11 cellular contexts compared by ENCODE assay signal in the genomic region with DNA sequence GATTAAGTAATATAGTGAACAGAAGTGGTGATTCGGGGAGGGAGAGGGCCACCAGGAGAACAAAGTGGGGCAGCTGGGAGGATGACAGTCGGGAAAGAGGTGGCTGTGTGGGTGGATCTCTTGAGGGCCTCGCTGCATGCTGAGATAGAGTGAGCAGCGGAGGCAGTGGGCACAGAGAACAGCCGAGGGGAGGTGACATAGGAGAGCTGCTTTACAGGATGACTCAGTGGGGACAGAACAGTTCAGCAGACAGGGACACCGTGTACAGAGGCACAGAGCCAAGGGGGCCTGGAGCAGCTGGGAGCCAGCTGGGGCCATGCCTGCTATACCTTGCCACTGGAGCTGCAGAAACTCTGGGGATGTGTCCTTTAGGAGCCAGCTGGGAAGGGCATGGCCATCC.
DNase-seq lines count a peak whose midpoint lies in the region; ATAC-seq, FAIRE-seq and TF ChIP-seq lines count a peak whose summit lies in the region.
"Had no signal": no experiment of that assay in that cellular context is flagged by ENCODE, and none has a peak within 500 bp of the region (broad histone marks: within the 10 kb centered on the region; RNA-seq: fewer than 3 reads in every experiment).

No MANE protein-coding gene starts in this region.

- H3K9me3 ChIP-seq in astrocyte (ENCODE audit: insufficient read depth, low read depth, low read length) (no peaks in the 10 kb centered on the region), upper lobe of right lung (no peaks in the 10 kb centered on the region)
- H3K9me3 ChIP-seq: ascending aorta had no signal

- no peak for ATAC-seq in activated CD8-positive, alpha-beta memory T cell treated with anti-CD3 and anti-CD28 coated beads, Interleukin-2, amount 10 ng/mL, durations not matched to agents 7 days and 5 days
- ATAC-seq in upper lobe of right lung = peak; percentile 70
- ATAC-seq: natural killer cell had no signal

- H3K4me3 ChIP-seq in astrocyte (ENCODE audit: insufficient read depth, low read depth, low read length) (no peak overlapping the region), upper lobe of right lung (no peak overlapping the region)
- H3K4me3 ChIP-seq: ascending aorta had no signal

- no peaks in the 10 kb centered on the region for H3K27me3 Mint-ChIP-seq in activated CD8-positive, alpha-beta memory T cell treated with anti-CD3 and anti-CD28 coated beads, Interleukin-2, amount 10 ng/mL, durations not matched to agents 7 days and 5 days
- peaks cover 40% of the 10 kb centered on the region for H3K27me3 Mint-ChIP-seq in astrocyte (ENCODE audit: low read depth, unreplicated experiment)

- no peak overlapping the region for H3K27ac ChIP-seq in astrocyte (ENCODE audit: low read depth, low read length)
- H3K27ac ChIP-seq in upper lobe of right lung = no peak overlapping the region
- H3K27ac ChIP-seq: ascending aorta had no signal

- H3K4me1 Mint-ChIP-seq in activated CD8-positive, alpha-beta memory T cell treated with anti-CD3 and anti-CD28 coated beads, Interleukin-2, amount 10 ng/mL, durations not matched to agents 7 days and 5 days = no peaks in the 10 kb centered on the region
- H3K4me1 Mint-ChIP-seq in astrocyte (ENCODE audit: low read depth, unreplicated experiment) = peaks cover 5% of the 10 kb centered on the region
- H3K4me1 Mint-ChIP-seq: natural killer cell had no signal

- peak overlapping the region; percentile 10 for H2AFZ ChIP-seq in astrocyte (ENCODE audit: low read depth, low read length)

- FAIRE-seq in astrocyte (lab: Jason Lieb, UNC) (no peak), GM19239 (lab: Jason Lieb, UNC) (no peak)

- no peak overlapping the region for H3K4me3 Mint-ChIP-seq in activated CD8-positive, alpha-beta memory T cell treated with anti-CD3 and anti-CD28 coated beads, Interleukin-2, amount 10 ng/mL, durations not matched to agents 7 days and 5 days
- H3K4me3 Mint-ChIP-seq in astrocyte (ENCODE audit: unreplicated experiment) = no peak overlapping the region
- H3K4me3 Mint-ChIP-seq: natural killer cell had no signal

- H4K20me1 ChIP-seq in astrocyte (ENCODE audit: insufficient read depth, low read length) = no peaks in the 10 kb centered on the region

- no peaks in the 10 kb centered on the region for H3K79me2 ChIP-seq in astrocyte (ENCODE audit: insufficient read depth, low read length)

- H3K4me2 ChIP-seq in astrocyte (ENCODE audit: low read length) = no peak overlapping the region

- peak; percentile 25 for DNase-seq in activated CD8-positive, alpha-beta memory T cell treated with anti-CD3 and anti-CD28 coated beads, Interleukin-2, amount 10 ng/mL, durations not matched to agents 7 days and 5 days
- no peak for DNase-seq in activated CD8-positive, alpha-beta memory T cell treated with anti-CD3 and anti-CD28 coated beads, Interleukin-2, amount 50 U/mL, for 4 hours
- DNase-seq in astrocyte (ENCODE audit: low read depth) = no peak
- peak; percentile 88 for DNase-seq in mesenteric fat pad (ENCODE audit: low spot score)
- peak; percentile 76 for DNase-seq in upper lobe of right lung
- no peak for DNase-seq in GM19239 (ENCODE audit: insufficient read length, low spot score)
- no peak for DNase-seq in SKM-1 (lab: John Stamatoyannopoulos, UW; ENCODE audit: unreplicated experiment)
- DNase-seq in T1000 (lab: John Stamatoyannopoulos, UW) = no peak
- DNase-seq: natural killer cell, NCI-H526 had no signal

- intact Hi-C loops in upper lobe of right lung (cut with DNase I) = no loop called here

- CTCF ChIA-PET in activated CD8-positive, alpha-beta memory T cell treated with anti-CD3 and anti-CD28 coated beads, Interleukin-2, amount 10 ng/mL, durations not matched to agents 7 days and 5 days (lab: Charles Lee) = interaction anchor here (1.6 to 5.9 kb wide), 2 partner anchors 276 to 281 kb away, joined by 5 to 43 read pairs; a partner anchor contains a TSS

- H3K36me3 ChIP-seq in astrocyte (ENCODE audit: insufficient read depth, low read length) (no peaks in the 10 kb centered on the region), upper lobe of right lung (no peaks in the 10 kb centered on the region)
- H3K36me3 ChIP-seq: ascending aorta had no signal

- H3K27me3 ChIP-seq in astrocyte (ENCODE audit: insufficient read depth, low read length) (no peaks in the 10 kb centered on the region), upper lobe of right lung (no peaks in the 10 kb centered on the region)
- H3K27me3 ChIP-seq: ascending aorta had no signal

- H3K9ac ChIP-seq in astrocyte (ENCODE audit: low read length) = no peak overlapping the region

- peaks cover 11% of the 10 kb centered on the region for H3K4me1 ChIP-seq in astrocyte (ENCODE audit: insufficient read depth, low read length)
- peaks cover 22% of the 10 kb centered on the region for H3K4me1 ChIP-seq in upper lobe of right lung
- H3K4me1 ChIP-seq: ascending aorta had no signal

- no peaks in the 10 kb centered on the region for H3K9me3 Mint-ChIP-seq in activated CD8-positive, alpha-beta memory T cell treated with anti-CD3 and anti-CD28 coated beads, Interleukin-2, amount 10 ng/mL, durations not matched to agents 7 days and 5 days (ENCODE audit: low read depth)
- no peaks in the 10 kb centered on the region for H3K9me3 Mint-ChIP-seq in astrocyte (ENCODE audit: unreplicated experiment)
- H3K9me3 Mint-ChIP-seq: natural killer cell had no signal

- TF ChIP-seq CTCF in astrocyte (IDR thresholded peaks at IDR 0.05; ENCODE audit: insufficient read depth, low read depth, low read length) = no peak
- no peak for TF ChIP-seq CTCF in upper lobe of right lung (IDR thresholded peaks at IDR 0.05)

- H3K36me3 Mint-ChIP-seq in activated CD8-positive, alpha-beta memory T cell treated with anti-CD3 and anti-CD28 coated beads, Interleukin-2, amount 10 ng/mL, durations not matched to agents 7 days and 5 days = no peaks in the 10 kb centered on the region
- H3K36me3 Mint-ChIP-seq in astrocyte (ENCODE audit: low read depth, unreplicated experiment) = no peaks in the 10 kb centered on the region
- H3K36me3 Mint-ChIP-seq: natural killer cell had no signal

- H3K27ac Mint-ChIP-seq in activated CD8-positive, alpha-beta memory T cell treated with anti-CD3 and anti-CD28 coated beads, Interleukin-2, amount 10 ng/mL, durations not matched to agents 7 days and 5 days = no peak overlapping the region
- no peak overlapping the region for H3K27ac Mint-ChIP-seq in astrocyte (ENCODE audit: unreplicated experiment)
- H3K27ac Mint-ChIP-seq: natural killer cell had no signal

Comparison
In these comparisons a context has a peak if more than half of its experiments do, and no peak if none do; other contexts are left out.
1. DNase-seq: peak in activated CD8-positive, alpha-beta memory T cell treated with anti-CD3 and anti-CD28 coated beads, Interleukin-2, amount 10 ng/mL, durations not matched to agents 7 days and 5 days (single experiment), mesenteric fat pad (single experiment) and upper lobe of right lung (single experiment); none in activated CD8-positive, alpha-beta memory T cell treated with anti-CD3 and anti-CD28 coated beads, Interleukin-2, amount 50 U/mL, for 4 hours (single experiment), astrocyte (single experiment), GM19239 (single experiment), SKM-1 (single experiment) and T1000 (single experiment).